ENCODE assay signal across 1 cellular context in the genomic region with DNA sequence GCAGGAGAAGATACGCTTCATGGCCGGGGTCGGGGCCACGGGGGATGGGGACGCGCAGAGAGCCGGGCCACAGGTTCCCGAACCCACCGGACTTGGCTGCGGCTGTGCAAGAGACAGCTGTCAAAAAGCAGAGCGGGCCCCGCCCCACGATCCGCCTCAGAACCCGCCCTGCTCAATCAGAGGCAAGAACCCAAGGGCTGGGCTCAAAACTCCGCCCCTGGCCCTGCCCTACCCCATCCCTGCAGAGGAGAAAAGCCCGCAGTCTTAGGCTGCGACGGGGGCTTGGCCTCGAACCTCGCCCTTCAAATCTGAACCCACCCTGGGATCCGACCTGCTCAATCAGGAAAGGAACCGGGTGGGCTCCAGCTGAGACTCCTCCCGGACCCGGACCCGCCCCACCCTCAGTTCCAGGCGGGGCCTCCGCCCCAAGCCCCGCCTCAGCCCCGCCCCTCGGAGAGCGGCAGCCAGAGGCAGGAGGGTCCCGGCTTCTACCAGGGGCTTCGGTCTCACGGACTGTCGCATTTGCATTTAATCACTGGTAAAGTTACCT.
TF ChIP-seq lines count a peak whose summit lies in the region.

A gene with protein sequence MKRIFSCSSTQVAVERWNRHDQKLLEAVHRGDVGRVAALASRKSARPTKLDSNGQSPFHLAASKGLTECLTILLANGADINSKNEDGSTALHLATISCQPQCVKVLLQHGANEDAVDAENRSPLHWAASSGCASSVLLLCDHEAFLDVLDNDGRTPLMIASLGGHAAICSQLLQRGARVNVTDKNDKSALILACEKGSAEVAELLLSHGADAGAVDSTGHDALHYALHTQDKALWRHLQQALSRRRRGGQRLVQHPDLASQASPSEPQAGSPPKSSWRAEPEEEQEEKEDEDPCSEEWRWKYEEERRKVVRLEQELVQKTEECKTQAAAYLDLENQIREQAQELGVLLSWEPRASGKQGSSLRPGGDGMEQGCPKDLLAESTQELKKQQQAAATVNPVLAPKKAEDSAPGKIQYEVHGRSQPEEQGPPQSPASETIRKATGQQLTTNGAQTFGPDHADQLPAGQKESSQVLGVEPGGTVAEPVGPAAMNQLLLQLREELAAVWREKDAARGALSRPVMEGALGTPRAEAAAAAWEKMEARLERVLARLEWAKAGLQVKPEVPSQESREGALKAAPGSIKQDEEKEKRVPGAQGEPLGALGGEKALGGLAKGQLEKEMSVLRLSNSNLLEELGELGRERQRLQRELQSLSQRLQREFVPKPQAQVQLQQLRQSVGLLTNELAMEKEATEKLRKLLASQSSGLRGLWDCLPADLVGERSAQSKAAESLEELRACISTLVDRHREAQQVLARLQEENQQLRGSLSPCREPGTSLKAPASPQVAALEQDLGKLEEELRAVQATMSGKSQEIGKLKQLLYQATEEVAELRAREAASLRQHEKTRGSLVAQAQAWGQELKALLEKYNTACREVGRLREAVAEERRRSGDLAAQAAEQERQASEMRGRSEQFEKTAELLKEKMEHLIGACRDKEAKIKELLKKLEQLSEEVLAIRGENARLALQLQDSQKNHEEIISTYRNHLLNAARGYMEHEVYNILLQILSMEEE (minus strand): TSS at position 129 of the 550 bp plus-strand sequence. CDS start 108 bp downstream, at position 21.

TF ChIP-seq in HEK293, 187 proteins besides CTCF, POLR2A, EP300 and RAD21 (continued from another document and continues in another):
- TF ChIP-seq KLF8 (tag by site-specific recombination; IDR thresholded peaks at IDR 0.05), result peak; percentile 81; the same call in 1 of the 2 replicates
- TF ChIP-seq KLF10 (tag by site-specific recombination; IDR thresholded peaks at IDR 0.05), result peak; percentile 70
- no peak for TF ChIP-seq ZNF623 (tag by site-specific recombination; IDR thresholded peaks at IDR 0.05)
- no peak for TF ChIP-seq PRDM4 (tag by site-specific recombination; IDR thresholded peaks at IDR 0.05)
- no peak for TF ChIP-seq MYNN (tag by site-specific recombination; IDR thresholded peaks at IDR 0.05; ENCODE audit: borderline replicate concordance)
- TF ChIP-seq SP7 (tag by site-specific recombination; IDR thresholded peaks at IDR 0.05), result no peak
- TF ChIP-seq OSR2 (tag by site-specific recombination; IDR thresholded peaks at IDR 0.05), result no peak
- TF ChIP-seq PATZ1 (tag by site-specific recombination; IDR thresholded peaks at IDR 0.05), result peak; percentile 33; the same call in 1 of the 2 replicates
- no peak for TF ChIP-seq ZNF214 (tag by site-specific recombination; IDR thresholded peaks at IDR 0.05; ENCODE audit: borderline replicate concordance)
- TF ChIP-seq, protein P1, sequence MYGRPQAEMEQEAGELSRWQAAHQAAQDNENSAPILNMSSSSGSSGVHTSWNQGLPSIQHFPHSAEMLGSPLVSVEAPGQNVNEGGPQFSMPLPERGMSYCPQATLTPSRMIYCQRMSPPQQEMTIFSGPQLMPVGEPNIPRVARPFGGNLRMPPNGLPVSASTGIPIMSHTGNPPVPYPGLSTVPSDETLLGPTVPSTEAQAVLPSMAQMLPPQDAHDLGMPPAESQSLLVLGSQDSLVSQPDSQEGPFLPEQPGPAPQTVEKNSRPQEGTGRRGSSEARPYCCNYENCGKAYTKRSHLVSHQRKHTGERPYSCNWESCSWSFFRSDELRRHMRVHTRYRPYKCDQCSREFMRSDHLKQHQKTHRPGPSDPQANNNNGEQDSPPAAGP (tag by site-specific recombination; IDR thresholded peaks at IDR 0.05), result no peak
- no peak for TF ChIP-seq ZNF311 (tag by site-specific recombination; IDR thresholded peaks at IDR 0.05; ENCODE audit: borderline replicate concordance)
- no peak for TF ChIP-seq ZNF501 (tag by site-specific recombination; IDR thresholded peaks at IDR 0.05)
- TF ChIP-seq SP3 (tag by site-specific recombination; IDR thresholded peaks at IDR 0.05), result peak; percentile 93
- no peak for TF ChIP-seq ZBTB48 (tag by site-specific recombination; IDR thresholded peaks at IDR 0.05)
- TF ChIP-seq ZNF157 (tag by site-specific recombination; IDR thresholded peaks at IDR 0.05), result no peak
- TF ChIP-seq ZNF140 (tag by site-specific recombination; IDR thresholded peaks at IDR 0.05), result no peak
- no peak for TF ChIP-seq ZBTB7A (tag by site-specific recombination; IDR thresholded peaks at IDR 0.05; ENCODE audit: low read depth)
- no peak for TF ChIP-seq ZNF16 (tag by site-specific recombination; IDR thresholded peaks at IDR 0.05; ENCODE audit: low read depth)
- TF ChIP-seq SCRT1 (tag by site-specific recombination; IDR thresholded peaks at IDR 0.05; ENCODE audit: borderline replicate concordance), result no peak
- TF ChIP-seq ZNF10 (tag by site-specific recombination; IDR thresholded peaks at IDR 0.05), result no peak
- no peak for TF ChIP-seq ZNF701 (tag by site-specific recombination; IDR thresholded peaks at IDR 0.05)
- TF ChIP-seq, protein P2, sequence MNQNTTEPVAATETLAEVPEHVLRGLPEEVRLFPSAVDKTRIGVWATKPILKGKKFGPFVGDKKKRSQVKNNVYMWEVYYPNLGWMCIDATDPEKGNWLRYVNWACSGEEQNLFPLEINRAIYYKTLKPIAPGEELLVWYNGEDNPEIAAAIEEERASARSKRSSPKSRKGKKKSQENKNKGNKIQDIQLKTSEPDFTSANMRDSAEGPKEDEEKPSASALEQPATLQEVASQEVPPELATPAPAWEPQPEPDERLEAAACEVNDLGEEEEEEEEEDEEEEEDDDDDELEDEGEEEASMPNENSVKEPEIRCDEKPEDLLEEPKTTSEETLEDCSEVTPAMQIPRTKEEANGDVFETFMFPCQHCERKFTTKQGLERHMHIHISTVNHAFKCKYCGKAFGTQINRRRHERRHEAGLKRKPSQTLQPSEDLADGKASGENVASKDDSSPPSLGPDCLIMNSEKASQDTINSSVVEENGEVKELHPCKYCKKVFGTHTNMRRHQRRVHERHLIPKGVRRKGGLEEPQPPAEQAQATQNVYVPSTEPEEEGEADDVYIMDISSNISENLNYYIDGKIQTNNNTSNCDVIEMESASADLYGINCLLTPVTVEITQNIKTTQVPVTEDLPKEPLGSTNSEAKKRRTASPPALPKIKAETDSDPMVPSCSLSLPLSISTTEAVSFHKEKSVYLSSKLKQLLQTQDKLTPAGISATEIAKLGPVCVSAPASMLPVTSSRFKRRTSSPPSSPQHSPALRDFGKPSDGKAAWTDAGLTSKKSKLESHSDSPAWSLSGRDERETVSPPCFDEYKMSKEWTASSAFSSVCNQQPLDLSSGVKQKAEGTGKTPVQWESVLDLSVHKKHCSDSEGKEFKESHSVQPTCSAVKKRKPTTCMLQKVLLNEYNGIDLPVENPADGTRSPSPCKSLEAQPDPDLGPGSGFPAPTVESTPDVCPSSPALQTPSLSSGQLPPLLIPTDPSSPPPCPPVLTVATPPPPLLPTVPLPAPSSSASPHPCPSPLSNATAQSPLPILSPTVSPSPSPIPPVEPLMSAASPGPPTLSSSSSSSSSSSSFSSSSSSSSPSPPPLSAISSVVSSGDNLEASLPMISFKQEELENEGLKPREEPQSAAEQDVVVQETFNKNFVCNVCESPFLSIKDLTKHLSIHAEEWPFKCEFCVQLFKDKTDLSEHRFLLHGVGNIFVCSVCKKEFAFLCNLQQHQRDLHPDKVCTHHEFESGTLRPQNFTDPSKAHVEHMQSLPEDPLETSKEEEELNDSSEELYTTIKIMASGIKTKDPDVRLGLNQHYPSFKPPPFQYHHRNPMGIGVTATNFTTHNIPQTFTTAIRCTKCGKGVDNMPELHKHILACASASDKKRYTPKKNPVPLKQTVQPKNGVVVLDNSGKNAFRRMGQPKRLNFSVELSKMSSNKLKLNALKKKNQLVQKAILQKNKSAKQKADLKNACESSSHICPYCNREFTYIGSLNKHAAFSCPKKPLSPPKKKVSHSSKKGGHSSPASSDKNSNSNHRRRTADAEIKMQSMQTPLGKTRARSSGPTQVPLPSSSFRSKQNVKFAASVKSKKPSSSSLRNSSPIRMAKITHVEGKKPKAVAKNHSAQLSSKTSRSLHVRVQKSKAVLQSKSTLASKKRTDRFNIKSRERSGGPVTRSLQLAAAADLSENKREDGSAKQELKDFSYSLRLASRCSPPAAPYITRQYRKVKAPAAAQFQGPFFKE (tag by site-specific recombination; IDR thresholded peaks at IDR 0.05; ENCODE audit: borderline replicate concordance), result no peak
- no peak for TF ChIP-seq IKZF3 (tag by site-specific recombination; IDR thresholded peaks at IDR 0.05)
- TF ChIP-seq YY2 (tag by site-specific recombination; IDR thresholded peaks at IDR 0.05), result no peak
- no peak for TF ChIP-seq GLI2 (tag by site-specific recombination; IDR thresholded peaks at IDR 0.05; ENCODE audit: borderline replicate concordance, low read depth)
- TF ChIP-seq ZNF791 (tag by site-specific recombination; IDR thresholded peaks at IDR 0.05), result no peak
- no peak for TF ChIP-seq ZNF221 (tag by site-specific recombination; IDR thresholded peaks at IDR 0.05; ENCODE audit: borderline replicate concordance)
- TF ChIP-seq, protein P3, sequence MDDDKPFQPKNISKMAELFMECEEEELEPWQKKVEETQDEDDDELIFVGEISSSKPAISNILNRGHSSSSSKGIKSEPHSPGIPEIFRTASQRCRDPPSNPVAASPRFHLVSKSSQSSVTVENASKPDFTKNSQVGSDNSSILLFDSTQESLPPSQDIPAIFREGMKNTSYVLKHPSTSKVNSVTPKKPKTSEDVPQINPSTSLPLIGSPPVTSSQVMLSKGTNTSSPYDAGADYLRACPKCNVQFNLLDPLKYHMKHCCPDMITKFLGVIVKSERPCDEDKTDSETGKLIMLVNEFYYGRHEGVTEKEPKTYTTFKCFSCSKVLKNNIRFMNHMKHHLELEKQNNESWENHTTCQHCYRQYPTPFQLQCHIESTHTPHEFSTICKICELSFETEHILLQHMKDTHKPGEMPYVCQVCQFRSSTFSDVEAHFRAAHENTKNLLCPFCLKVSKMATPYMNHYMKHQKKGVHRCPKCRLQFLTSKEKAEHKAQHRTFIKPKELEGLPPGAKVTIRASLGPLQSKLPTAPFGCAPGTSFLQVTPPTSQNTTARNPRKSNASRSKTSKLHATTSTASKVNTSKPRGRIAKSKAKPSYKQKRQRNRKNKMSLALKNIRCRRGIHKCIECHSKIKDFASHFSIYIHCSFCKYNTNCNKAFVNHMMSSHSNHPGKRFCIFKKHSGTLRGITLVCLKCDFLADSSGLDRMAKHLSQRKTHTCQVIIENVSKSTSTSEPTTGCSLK (tag by site-specific recombination; IDR thresholded peaks at IDR 0.05), result no peak
- peak; percentile 35; the same call in 1 of the 2 replicates for TF ChIP-seq FEZF1 (tag by site-specific recombination; IDR thresholded peaks at IDR 0.05)
- TF ChIP-seq ZNF404 (tag by site-specific recombination; IDR thresholded peaks at IDR 0.05), result no peak
- TF ChIP-seq ZNF677 (tag by site-specific recombination; IDR thresholded peaks at IDR 0.05), result no peak
- no peak for TF ChIP-seq TSHZ1 (tag by site-specific recombination; IDR thresholded peaks at IDR 0.05; ENCODE audit: borderline replicate concordance)
